ENCODE assay signal across 1 cellular context in the genomic region with DNA sequence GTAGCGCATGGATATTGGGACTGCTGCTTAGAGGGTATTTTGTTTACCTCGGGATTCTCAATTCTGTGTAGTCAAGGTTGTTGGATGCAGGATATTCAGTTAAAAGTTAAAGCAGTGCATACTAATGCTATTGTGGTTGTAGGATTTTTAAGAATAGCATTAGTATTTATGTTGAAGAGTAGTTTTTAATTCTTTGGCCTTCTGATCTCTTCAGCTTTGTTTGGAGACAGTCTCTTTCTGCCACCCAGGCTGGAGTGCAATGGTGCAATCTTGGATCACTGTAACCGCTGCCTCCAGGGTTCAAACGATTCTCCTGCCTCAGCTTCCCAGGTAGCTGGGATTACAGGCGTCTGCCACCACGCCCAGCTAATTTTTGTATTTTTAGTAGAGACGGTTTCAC.
TF ChIP-seq lines count a peak whose summit lies in the region.

No MANE protein-coding gene starts in this region.

TF ChIP-seq in neural cell, 6 proteins besides CTCF, POLR2A, EP300 and RAD21 (continued from another document):
- TF ChIP-seq REST (IDR thresholded peaks at IDR 0.05; ENCODE audit: borderline replicate concordance) (no peak), EZH2 (IDR thresholded peaks at IDR 0.05; ENCODE audit: borderline replicate concordance, insufficient read depth, low read length, poor library complexity, severe bottlenecking) (no peak), TAF1 (IDR thresholded peaks at IDR 0.05; ENCODE audit: low read depth) (no peak), SMC3 (conservative IDR thresholded peaks at IDR 0.05; ENCODE audit: poor library complexity) (no peak), MXI1 (conservative IDR thresholded peaks at IDR 0.05; ENCODE audit: poor library complexity, severe bottlenecking) (no peak)
